ENCODE assay signal across 22 cellular contexts in genomic region chr5:172541119-172541763, GRCh38.
A peak's percentile ranks its signal among the peaks of the same experiment; 100 is the strongest.
DNase-seq lines count a peak whose midpoint lies in the region; ATAC-seq, FAIRE-seq and TF ChIP-seq lines count a peak whose summit lies in the region.
"Had no signal": no experiment of that assay in that cellular context is flagged by ENCODE, and none has a peak within 500 bp of the region (broad histone marks: within the 10 kb centered on the region; RNA-seq: fewer than 3 reads in every experiment).

No MANE protein-coding gene starts in this region.

- no peak for TF ChIP-seq POLR2A in H1 (IDR thresholded peaks at IDR 0.05; ENCODE audit: control extremely low read depth in 1 of 2, low read depth in 2 of 2, low read length in 2 of 2)

- no peak overlapping the region for H4K91ac ChIP-seq in H1 (replicated peaks; ENCODE audit: insufficient read length, low read length)

- TF ChIP-seq RAD21 in H1 (IDR thresholded peaks at IDR 0.05 in 1 of 2, conservative IDR thresholded peaks at IDR 0.05 in 1 of 2; ENCODE audit: low read depth in 2 of 2, low read length in 2 of 2), result no peak

- intact Hi-C loops in cardiac septum (cut with DNase I) (no loop called here), left cardiac atrium (cut with DNase I) (no loop called here)

- peaks cover 0 to 2% of the 10 kb centered on the region in 2 experiments; a peak in 1 of 4 replicates for H3K9me3 ChIP-seq in H1 (ENCODE audit: insufficient read depth in 2 of 2, low read depth in 1 of 2, low read length in 1 of 2)
- H3K9me3 ChIP-seq: Caco-2, gastroesophageal sphincter, neutrophil, vagina had no signal

- no peaks in the 10 kb centered on the region for H3K79me2 ChIP-seq in H1 (ENCODE audit: control insufficient read depth in 1 of 2, insufficient read depth in 2 of 2, low read length in 2 of 2)

- 0 out of 2 replicates have a peak overlapping the region, but pooled peaks have one; percentile 45 for H2AFZ ChIP-seq in H1 (ENCODE audit: low read length)

- no peak overlapping the region for H3K14ac ChIP-seq in H1 (ENCODE audit: insufficient read length)

- H2BK12ac ChIP-seq in H1 (ENCODE audit: low read depth, low read length), result no peak overlapping the region

- H3K27me3 ChIP-seq in H1 (replicated peaks in 1 of 4; ENCODE audit: control insufficient read depth in 3 of 4, extremely low read depth in 1 of 4, insufficient read depth in 3 of 4, low read length in 3 of 4), result peaks cover 0 to 2% (median 0%) of the 10 kb centered on the region in 4 experiments; a peak in 2 of 7 replicates
- H3K27me3 ChIP-seq: brain microvascular endothelial cell, gastroesophageal sphincter, neutrophil, vagina had no signal

- no peak for TF ChIP-seq CTCF in H1 (IDR thresholded peaks at IDR 0.05; ENCODE audit: control extremely low read depth in 1 of 3, insufficient read depth in 1 of 3, low read depth in 1 of 3, low read length in 3 of 3)
- TF ChIP-seq CTCF in D721Med (IDR thresholded peaks at IDR 0.05; ENCODE audit: insufficient read depth, missing control alignments), result no peak

- no peak overlapping the region for H3K4ac ChIP-seq in H1 (replicated peaks; ENCODE audit: insufficient read length, low read depth, low read length)

- H3K4me1 ChIP-seq in H1 (replicated peaks in 1 of 4; ENCODE audit: control insufficient read depth in 3 of 4, insufficient read depth in 4 of 4, low read length in 3 of 4), result peaks cover 0 to 8% (median 2%) of the 10 kb centered on the region in 4 experiments; a peak in 3 of 7 replicates
- H3K4me1 ChIP-seq: Caco-2, vagina had no signal

- H4K20me1 ChIP-seq in H1 (replicated peaks in 1 of 2; ENCODE audit: control insufficient read depth in 1 of 2, insufficient read depth in 2 of 2, low read length in 2 of 2), result no peaks in the 10 kb centered on the region

- H3K27ac ChIP-seq in H1 (ENCODE audit: low read depth, low read length), result no peak overlapping the region
- H3K27ac ChIP-seq: brain microvascular endothelial cell, gastroesophageal sphincter, neutrophil, vagina had no signal

- no peak overlapping the region for H2BK20ac ChIP-seq in H1 (ENCODE audit: low read length)

- H2BK5ac ChIP-seq in H1 (ENCODE audit: low read depth, low read length), result no peak overlapping the region

- POLR2A ChIA-PET in H1 (lab: Charles Lee; ENCODE audit: partially characterized antibody), result interaction anchor here (1.0 kb wide), 1 partner anchor 10 kb away, joined by 4 read pairs; no protein-coding TSS in a partner anchor

- H3K23ac ChIP-seq in H1 (ENCODE audit: insufficient read length), result no peak overlapping the region

- H3K56ac ChIP-seq in H1 (replicated peaks; ENCODE audit: insufficient read length, low read depth, low read length), result no peak overlapping the region

- H3K18ac ChIP-seq in H1 (ENCODE audit: extremely low read depth, low read length), result no peak overlapping the region

- WGBS in H1 (ENCODE audit: extremely low coverage in 1 of 2, insufficient coverage in 1 of 2, insufficient read length in 1 of 2, insufficient replicate concordance in 2 of 2, low coverage in 1 of 2, low lambda C conversion rate in 2 of 2, missing lambda C conversion rate in 1 of 2), 2 experiments, result 76% methylated on average over 12 of the region's 12 CpGs; no CpG with 5 or more reads in 1 of the 2 experiments

- no peak overlapping the region for H3K9ac ChIP-seq in H1 (replicated peaks in 1 of 4; ENCODE audit: extremely low read depth in 1 of 4, low read depth in 3 of 4, low read length in 3 of 4)

- H3K4me2 ChIP-seq in H1 (ENCODE audit: insufficient read depth in 1 of 2, low read depth in 2 of 2, low read length in 2 of 2), result no peak overlapping the region

- H4K5ac ChIP-seq in H1 (ENCODE audit: insufficient read length, low read depth, low read length), result no peak overlapping the region

- CTCF ChIA-PET in H1 (lab: Charles Lee; ENCODE audit: partially characterized antibody), result interaction anchor here (0.6 to 2.0 kb wide), 9 partner anchors 10 to 435 kb away, joined by 3 to 6 read pairs (median 3); no protein-coding TSS in a partner anchor

- no peak for TF ChIP-seq EP300 in H1 (IDR thresholded peaks at IDR 0.05; ENCODE audit: borderline replicate concordance in 1 of 2, low read depth in 2 of 2, low read length in 2 of 2)

- H3K36me3 ChIP-seq in H1 (ENCODE audit: control insufficient read depth in 2 of 4, insufficient read depth in 4 of 4, low read length in 3 of 4), result no peaks in the 10 kb centered on the region
- H3K36me3 ChIP-seq: brain microvascular endothelial cell, gastroesophageal sphincter, neutrophil, vagina had no signal

- H2BK120ac ChIP-seq in H1 (replicated peaks; ENCODE audit: low read depth, low read length), result no peak overlapping the region

- ATAC-seq in left cardiac atrium, result no peak
- no peak for ATAC-seq in HG02852 (IDR thresholded peaks at IDR 0.05; ENCODE audit: unreplicated experiment)
- ATAC-seq: activated naive CD4-positive, alpha-beta T cell treated with anti-CD3 and anti-CD28 coated beads, Interleukin-2, amount 50 U/mL, for 72 hours; gastroesophageal sphincter; GM12878 had no signal

- no peak overlapping the region for H2AK5ac ChIP-seq in H1 (ENCODE audit: low read depth, low read length)

- no peak overlapping the region for H3K4me3 ChIP-seq in H1 (ENCODE audit: extremely low read depth in 1 of 4, insufficient read depth in 2 of 4, low read depth in 3 of 4, low read length in 4 of 4)
- H3K4me3 ChIP-seq: gastroesophageal sphincter, GM12878, vagina had no signal

- H3K23me2 ChIP-seq in H1 (ENCODE audit: low read depth, low read length), result no peaks in the 10 kb centered on the region

- FAIRE-seq in H1 (lab: Jason Lieb, UNC), result no peak
- no peak for FAIRE-seq in D721Med (lab: Jason Lieb, UNC)
- FAIRE-seq: GM12878 had no signal

- no peak overlapping the region for H4K8ac ChIP-seq in H1 (ENCODE audit: extremely low read depth, insufficient read depth, low read length)

- H3K79me1 ChIP-seq in H1 (ENCODE audit: low read depth, low read length), result no peaks in the 10 kb centered on the region

- DNase-seq in cardiac septum (ENCODE audit: low spot score), result peak; percentile 74
- no peak for DNase-seq in left cardiac atrium
- peak in 1 of 2 experiments; percentile 39 for DNase-seq in H1 (ENCODE audit: low read depth in 1 of 2, low spot score in 2 of 2)
- DNase-seq in mesenteric fat pad (ENCODE audit: low spot score), result peak; percentile 20
- no peak for DNase-seq in DMS114 treated with DMSO at 0.1 percent for 48 hours (lab: John Stamatoyannopoulos, UW; ENCODE audit: unreplicated experiment)
- DNase-seq in NCI-H1417 treated with DMSO at 0.1 percent for 48 hours (lab: John Stamatoyannopoulos, UW), result no peak
- DNase-seq in D721Med (ENCODE audit: insufficient read length, low spot score), result no peak
- DNase-seq: activated CD4-positive, alpha-beta T cell treated with anti-CD3 and anti-CD28 coated beads for 4 hours; activated T-cell treated with anti-CD3 and anti-CD28 coated beads, Interleukin-2, amount 50 U/mL, for 24 hours; brain microvascular endothelial cell; Caco-2; erythroblast; NCI-H146; NCI-H446 treated with DMSO at 0.1 percent for 48 hours; SIG-M5; T-helper 9 cell had no signal

- no peak overlapping the region for H2BK15ac ChIP-seq in H1 (ENCODE audit: low read length)

TF ChIP-seq in H1, 55 proteins besides CTCF, POLR2A, EP300 and RAD21:
- no peak for TF ChIP-seq HDAC2 (IDR thresholded peaks at IDR 0.05; ENCODE audit: borderline replicate concordance in 1 of 2, low read depth in 2 of 2, low read length in 2 of 2)
- TF ChIP-seq MAFK (IDR thresholded peaks at IDR 0.05; ENCODE audit: low read depth, low read length), result peak; percentile 85

Comparison
In these comparisons a context has a peak if more than half of its experiments do, and no peak if none do; other contexts are left out.
1. DNase-seq: peak in cardiac septum (single experiment) and mesenteric fat pad (single experiment); none in left cardiac atrium (single experiment), DMS114 treated with DMSO at 0.1 percent for 48 hours (single experiment), NCI-H1417 treated with DMSO at 0.1 percent for 48 hours (single experiment) and D721Med (single experiment).